ENCODE assay signal across 16 cellular contexts in genomic region chr11:129317564-129317963, GRCh38. TPM values are rescaled to one million over a fixed set of nuclear protein-coding genes. Genes with fewer than 3 reads are reported as not detected.
DNase-seq lines count a peak whose midpoint lies in the region; ATAC-seq, FAIRE-seq and TF ChIP-seq lines count a peak whose summit lies in the region.
"Had no signal": no experiment of that assay in that cellular context is flagged by ENCODE, and none has a peak within 500 bp of the region (broad histone marks: within the 10 kb centered on the region; RNA-seq: fewer than 3 reads in every experiment).

No MANE protein-coding gene starts in this region.

- H3K4me2 ChIP-seq in BLaER1 (0 out of 2 replicates have a peak overlapping the region, but pooled peaks have one; percentile 5), PC-3 (ENCODE audit: low read length) (peak overlapping the region; percentile 16)

- no peaks in the 10 kb centered on the region for H3F3A ChIP-seq in PC-3 (ENCODE audit: low read length, unreplicated experiment)

- no peaks in the 10 kb centered on the region for H3K79me2 ChIP-seq in PC-3 (ENCODE audit: low read length)

- DNase-seq in MV-4-11 (lab: John Stamatoyannopoulos, UW) (peak; percentile 54), PC-3 (peak; percentile 84), activated T-cell treated with anti-CD3 and anti-CD28 coated beads for 4 hours (no peak)
- DNase-seq in stimulated activated CD4-positive, alpha-beta T cell treated with anti-CD3 and anti-CD28 coated beads, Interleukin-2, amount 100 ng/mL, for 24 hours = no peak
- no peak for DNase-seq in activated CD8-positive, alpha-beta memory T cell treated with anti-CD3 and anti-CD28 coated beads, Interleukin-2, amount 50 U/mL, for 48 hours
- DNase-seq in stimulated activated CD4-positive, alpha-beta T cell treated with anti-CD3 and anti-CD28 coated beads, Interleukin-15, amount 100 ng/mL, for 24 hours = no peak
- DNase-seq: activated T-cell treated with anti-CD3 and anti-CD28 coated beads, Interleukin-2, amount 50 U/mL, for 4 hours; amniotic stem cell; EL; glutamatergic neuron; HCEC 1CT; spleen had no signal

- H3K9ac ChIP-seq in BLaER1 = no peak overlapping the region
- no peak overlapping the region for H3K9ac ChIP-seq in PC-3 (ENCODE audit: low read length)

- no TSS peak for BruUV-seq in PC-3 (replicated peaks; lab: Mats Ljungman, UMichigan)

- H3K4me1 ChIP-seq in BLaER1 (peaks cover 36% of the 10 kb centered on the region), PC-3 (ENCODE audit: insufficient read depth, low read length) (peaks cover 34% of the 10 kb centered on the region)

- H3K36me3 ChIP-seq in BLaER1 (no peaks in the 10 kb centered on the region), PC-3 (ENCODE audit: low read depth, low read length) (no peaks in the 10 kb centered on the region)
- H3K36me3 ChIP-seq: spleen had no signal

- no peaks in the 10 kb centered on the region for H4K20me1 ChIP-seq in BLaER1
- no peaks in the 10 kb centered on the region for H4K20me1 ChIP-seq in PC-3 (ENCODE audit: low read length)

- H3K27ac ChIP-seq in BLaER1 (no peak overlapping the region), PC-3 (ENCODE audit: low read length) (peak overlapping the region; percentile 59)
- H3K27ac ChIP-seq: spleen had no signal

- peak; percentile 65 for ATAC-seq in PC-3
- ATAC-seq: activated T-cell treated with anti-CD3 and anti-CD28 coated beads, Interleukin-2, amount 50 U/mL, for 4 hours; left lobe of liver; WTC11 had no signal

- H3K9me2 ChIP-seq in PC-3 (replicated peaks; ENCODE audit: low read length) = no peaks in the 10 kb centered on the region

- intact Hi-C loops in PC-3 (cut with micrococcal nuclease) = no loop called here

- POLR2A ChIA-PET in PC-3 (lab: Charles Lee; ENCODE audit: unreplicated experiment) = interaction anchor here (0.5 to 0.7 kb wide), 2 partner anchors 172 to 199 kb away, joined by 3 to 5 read pairs; no protein-coding TSS in a partner anchor

- H2AFZ ChIP-seq in PC-3 (ENCODE audit: low read length) = peak overlapping the region; percentile 54

- TF ChIP-seq CTCF in PC-3 (conservative IDR thresholded peaks at IDR 0.05; ENCODE audit: low read depth, low read length) = no peak

- H3K27me3 ChIP-seq in BLaER1 = no peaks in the 10 kb centered on the region
- H3K27me3 ChIP-seq in PC-3 (ENCODE audit: low read length) = no peaks in the 10 kb centered on the region
- H3K27me3 ChIP-seq: spleen had no signal

- peak; percentile 93 for FAIRE-seq in islet of Langerhans (lab: Jason Lieb, UNC)

- H3K9me3 ChIP-seq in BLaER1 (no peaks in the 10 kb centered on the region), PC-3 (ENCODE audit: low read length) (no peaks in the 10 kb centered on the region)
- H3K9me3 ChIP-seq: spleen had no signal

- H3K4me3 ChIP-seq in BLaER1 (no peak overlapping the region), PC-3 (ENCODE audit: low read length) (no peak overlapping the region)
- H3K4me3 ChIP-seq: spleen had no signal

- CTCF ChIA-PET in PC-3 (lab: Charles Lee) = interaction anchor here (0.6 kb wide), 1 partner anchor 126 kb away, joined by 3 read pairs; no protein-coding TSS in a partner anchor

RNA-seq across cellular contexts. Expression of gene BARX2, which starts 58.1 kb away (rescaled TPM):
- total RNA-seq in PC-3 (2014; rRNA removed) = 0.47 and 1.2 TPM in 2 replicates
- total RNA-seq: left lobe of liver, spleen, WTC11 had no signal

Comparison
In these comparisons a context has a peak if more than half of its experiments do, and no peak if none do; other contexts are left out.
1. DNase-seq: peak in MV-4-11 (single experiment) and PC-3 (single experiment); none in stimulated activated CD4-positive, alpha-beta T cell treated with anti-CD3 and anti-CD28 coated beads, Interleukin-2, amount 100 ng/mL, for 24 hours (0 of 2), activated T-cell treated with anti-CD3 and anti-CD28 coated beads for 4 hours (single experiment), activated CD8-positive, alpha-beta memory T cell treated with anti-CD3 and anti-CD28 coated beads, Interleukin-2, amount 50 U/mL, for 48 hours (single experiment) and stimulated activated CD4-positive, alpha-beta T cell treated with anti-CD3 and anti-CD28 coated beads, Interleukin-15, amount 100 ng/mL, for 24 hours (single experiment).